Comparison of ENCODE assay signal across 9 cellular contexts in genomic region chr6:26043389-26044139, GRCh38. TPM values are rescaled to one million over a fixed set of nuclear protein-coding genes. Genes with fewer than 3 reads are reported as not detected.
DNase-seq lines count a peak whose midpoint lies in the region; ATAC-seq and FAIRE-seq lines count a peak whose summit lies in the region.
"Had no signal": no experiment of that assay in that cellular context is flagged by ENCODE, and none has a peak within 500 bp of the region (broad histone marks: within the 10 kb centered on the region; RNA-seq: fewer than 3 reads in every experiment).

No MANE protein-coding gene starts in this region.

- H3K36me3 ChIP-seq in small intestine (ENCODE audit: control insufficient read depth in 2 of 2, insufficient read depth in 2 of 2, low read length in 2 of 2): no peaks in the 10 kb centered on the region
- H3K36me3 ChIP-seq: cardiac muscle cell had no signal

- peak overlapping the region; percentile 87 to 100 (median 93) for H3K4me3 Mint-ChIP-seq in immature natural killer cell

- H3K27me3 Mint-ChIP-seq in immature natural killer cell (ENCODE audit: low read depth in 3 of 3): peaks cover 17 to 19% (median 18%) of the 10 kb centered on the region in 3 donors

- DNase-seq in DMS53 treated with DMSO at 0.1 percent for 48 hours (lab: John Stamatoyannopoulos, UW; ENCODE audit: unreplicated experiment) (peak; percentile 97), HuH-7.5 (ENCODE audit: low spot score) (peak; percentile 67), T1000 (lab: John Stamatoyannopoulos, UW) (peak; percentile 87), T47D (ENCODE audit: low read depth in 1 of 2, low spot score in 1 of 2) (peak; percentile 44 to 97), immature natural killer cell (peak; percentile 91 to 94 (median 93)), small intestine (peak; percentile 98), NCI-H345 (lab: John Stamatoyannopoulos, UW) (no peak)

- H3K9me3 Mint-ChIP-seq in immature natural killer cell: no peaks in the 10 kb centered on the region

- peaks cover 0 to 1% of the 10 kb centered on the region in 2 donors for H3K4me1 ChIP-seq in small intestine (ENCODE audit: control insufficient read depth in 2 of 2, insufficient read depth in 1 of 2, low read depth in 1 of 2, low read length in 1 of 2)

- in situ Hi-C loops in T47D (cut with HindIII; ENCODE audit: low pct_unique_long_range_greater_than_20kb, low sequenced_read_pairs): no loop called here

- no peaks in the 10 kb centered on the region for H3K27me3 ChIP-seq in small intestine (ENCODE audit: control insufficient read depth in 2 of 2, insufficient read depth in 2 of 2, low read length in 2 of 2)
- H3K27me3 ChIP-seq: cardiac muscle cell had no signal

- H3K4me3 ChIP-seq in small intestine (ENCODE audit: low read depth in 1 of 2, low read length in 2 of 2): peak overlapping the region in 1 of 2 donors; percentile 49
- H3K4me3 ChIP-seq: cardiac muscle cell had no signal

- peak; percentile 63 for ATAC-seq in GM21528 (IDR thresholded peaks at IDR 0.05; ENCODE audit: low FRiP score, unreplicated experiment)

- peak overlapping the region; percentile 97 to 100 (median 98) for H3K27ac Mint-ChIP-seq in immature natural killer cell

- no peaks in the 10 kb centered on the region for H3K9me3 ChIP-seq in small intestine (ENCODE audit: control insufficient read depth, low read depth)

- peak; percentile 94 for FAIRE-seq in small intestine (lab: Jason Lieb, UNC)

- H3K27ac ChIP-seq in small intestine (ENCODE audit: low read depth in 1 of 2, low read length in 1 of 2): peak overlapping the region; percentile 92 to 99
- H3K27ac ChIP-seq: cardiac muscle cell had no signal

- WGBS in small intestine, 3 donors: 0 to 2% (median 1%) methylated on average over 32 of the region's 32 CpGs

- H3K4me1 Mint-ChIP-seq in immature natural killer cell: peaks cover 35 to 38% of the 10 kb centered on the region in 2 donors

- H3K36me3 Mint-ChIP-seq in immature natural killer cell: no peaks in the 10 kb centered on the region

RNA-seq across cellular contexts. Expression of gene HFE, which starts 43.7 kb away (rescaled TPM):
- 1 to 10 TPM in 2 of 3 donors, under 1 TPM in 1; 0.90 to 5.1 (median 1.8) TPM for polyA plus RNA-seq in immature natural killer cell
- polyA plus RNA-seq in small intestine: 1 to 10 TPM in 2 of 3 donors, under 1 TPM in 1; 0.67 to 7.3 (median 2.4) TPM
